23 cellular contexts compared by ENCODE assay signal in genomic region chr20:54466112-54466511, GRCh38. TPM values are rescaled to one million over a fixed set of nuclear protein-coding genes. Genes with fewer than 3 reads are reported as not detected.
DNase-seq lines count a peak whose midpoint lies in the region; ATAC-seq, FAIRE-seq and TF ChIP-seq lines count a peak whose summit lies in the region.
"Had no signal": no experiment of that assay in that cellular context is flagged by ENCODE, and none has a peak within 500 bp of the region (broad histone marks: within the 10 kb centered on the region; RNA-seq: fewer than 3 reads in every experiment).

No MANE protein-coding gene starts in this region.

- H3K4me3 Mint-ChIP-seq in neural progenitor cell = no peak overlapping the region
- H3K4me3 Mint-ChIP-seq in CD8-positive, alpha-beta T cell = no peak overlapping the region
- H3K4me3 Mint-ChIP-seq: CD4-positive, CD25-positive, alpha-beta regulatory T cell; CD8-positive, alpha-beta memory T cell; HFFc6 had no signal

- no peaks in the 10 kb centered on the region for H3K79me2 ChIP-seq in K562 (ENCODE audit: control insufficient read depth, insufficient read depth, low read length)
- H3K79me2 ChIP-seq in neural progenitor cell (ENCODE audit: low read depth) = no peaks in the 10 kb centered on the region

- H3K9me3 ChIP-seq in K562 (replicated peaks; ENCODE audit: control insufficient read depth, insufficient read depth, low read depth, low read length) = no peaks in the 10 kb centered on the region
- H3K9me3 ChIP-seq in neural progenitor cell (ENCODE audit: low read depth) = no peaks in the 10 kb centered on the region
- no peaks in the 10 kb centered on the region for H3K9me3 ChIP-seq in right atrium auricular region
- no peaks in the 10 kb centered on the region for H3K9me3 ChIP-seq in CD8-positive, alpha-beta T cell (ENCODE audit: low read length)
- H3K9me3 ChIP-seq: BLaER1, HAP-1 had no signal

- no TSS peak for BruUV-seq in K562 (replicated peaks; lab: Mats Ljungman, UMichigan)

- no peak for ATAC-seq in K562
- ATAC-seq in CD8-positive, alpha-beta T cell = no peak
- ATAC-seq: GM12878 had no signal

- H3K27me3 ChIP-seq in K562 (ENCODE audit: control insufficient read depth in 2 of 2, insufficient read depth in 2 of 2, low read length in 2 of 2) (no peaks in the 10 kb centered on the region), neural progenitor cell (no peaks in the 10 kb centered on the region), right atrium auricular region (no peaks in the 10 kb centered on the region)
- no peaks in the 10 kb centered on the region for H3K27me3 ChIP-seq in CD8-positive, alpha-beta T cell (ENCODE audit: insufficient read depth, low read length)
- H3K27me3 ChIP-seq: BLaER1 had no signal

- H3K9ac ChIP-seq in K562 (ENCODE audit: insufficient read depth in 1 of 2, low read depth in 2 of 2, low read length in 2 of 2) (no peak overlapping the region), neural progenitor cell (no peak overlapping the region)
- H3K9ac ChIP-seq: BLaER1, GM23248 had no signal

- POLR2A ChIA-PET in K562 (lab: Yijun Ruan, JAX) = no interaction called here
- POLR2A ChIA-PET in CD8-positive, alpha-beta T cell (lab: Charles Lee) = no interaction called here

- no peaks in the 10 kb centered on the region for H3K36me3 ChIP-seq in K562 (ENCODE audit: control insufficient read depth, insufficient read depth, low read length)
- no peaks in the 10 kb centered on the region for H3K36me3 ChIP-seq in neural progenitor cell
- no peaks in the 10 kb centered on the region for H3K36me3 ChIP-seq in right atrium auricular region
- no peaks in the 10 kb centered on the region for H3K36me3 ChIP-seq in CD8-positive, alpha-beta T cell (ENCODE audit: insufficient read depth, low read length)
- H3K36me3 ChIP-seq: BLaER1, HAP-1 had no signal

- TF ChIP-seq POLR2A in K562 (conservative IDR thresholded peaks at IDR 0.05) = no peak

- TF ChIP-seq EP300 in K562 (IDR thresholded peaks at IDR 0.05; ENCODE audit: low read length) = no peak

- CTCF ChIA-PET in K562 (lab: Yijun Ruan, JAX; ENCODE audit: low intra/inter-chr PET ratio) = no interaction called here
- CTCF ChIA-PET in CD8-positive, alpha-beta T cell (lab: Charles Lee) = no interaction called here

- intact Hi-C loops in K562 (cut with micrococcal nuclease) = no loop called here
- intact Hi-C loops in CD8-positive, alpha-beta T cell (cut with DNase I, micrococcal nuclease) = no loop called here

- WGBS in K562 (ENCODE audit: insufficient coverage, low coverage, missing lambda C conversion rate) = 0% methylated on average over 4 of the region's 4 CpGs

- peaks cover 5% of the 10 kb centered on the region for H3K4me1 Mint-ChIP-seq in neural progenitor cell
- no peaks in the 10 kb centered on the region for H3K4me1 Mint-ChIP-seq in CD8-positive, alpha-beta T cell (ENCODE audit: low read depth)
- H3K4me1 Mint-ChIP-seq: CD4-positive, CD25-positive, alpha-beta regulatory T cell; CD8-positive, alpha-beta memory T cell had no signal

- no peak overlapping the region for H2AFZ ChIP-seq in K562 (ENCODE audit: low read depth, low read length)
- peak overlapping the region; percentile 52 for H2AFZ ChIP-seq in neural progenitor cell (replicated peaks)
- H2AFZ ChIP-seq: GM23248 had no signal

- DNase-seq in HTR-8/SVneo (ENCODE audit: insufficient read length, low spot score) (no peak), K562 (ENCODE audit: extremely low read depth in 1 of 4, low spot score in 3 of 4) (no peak), neural progenitor cell (ENCODE audit: low spot score) (no peak), urothelium cell line (ENCODE audit: low spot score) (no peak), right atrium auricular region (ENCODE audit: low spot score) (no peak), SHP77 treated with DMSO at 0.1 percent for 48 hours (lab: John Stamatoyannopoulos, UW) (no peak)
- no peak for DNase-seq in CD8-positive, alpha-beta T cell
- DNase-seq: CD4-positive, CD25-positive, alpha-beta regulatory T cell; CD8-positive, alpha-beta memory T cell; DMS 273 treated with DMSO at 0.1 percent for 48 hours; DMS79; EL; GDM1; GM23248; HFFc6 had no signal

- TF ChIP-seq RAD21 in K562 (CRISPR knock-in tag; conservative IDR thresholded peaks at IDR 0.05 in 1 of 2, IDR thresholded peaks at IDR 0.05 in 1 of 2) = no peak

- in situ Hi-C loops in K562 (cut with MboI) = no loop called here

- FAIRE-seq in HTR-8/SVneo (lab: Jason Lieb, UNC) (peak; percentile 9), K562 (lab: Jason Lieb, UNC) (no peak), urothelium cell line (lab: Jason Lieb, UNC) (peak; percentile 66)
- FAIRE-seq: D721Med, GM12878, GM19239, H54 had no signal

- no peaks in the 10 kb centered on the region for H3K36me3 Mint-ChIP-seq in neural progenitor cell
- no peaks in the 10 kb centered on the region for H3K36me3 Mint-ChIP-seq in CD8-positive, alpha-beta T cell
- H3K36me3 Mint-ChIP-seq: CD4-positive, CD25-positive, alpha-beta regulatory T cell; CD8-positive, alpha-beta memory T cell had no signal

- TF ChIP-seq CTCF in K562 (IDR thresholded peaks at IDR 0.05 in 2 of 3, conservative IDR thresholded peaks at IDR 0.05 in 1 of 3; ENCODE audit: insufficient read depth in 2 of 3, low read depth in 1 of 3, low read length in 3 of 3) = no peak
- TF ChIP-seq CTCF in neural progenitor cell (IDR thresholded peaks at IDR 0.05) = no peak
- TF ChIP-seq CTCF in right atrium auricular region (IDR thresholded peaks at IDR 0.05) = no peak
- TF ChIP-seq CTCF in CD8-positive, alpha-beta T cell (IDR thresholded peaks at IDR 0.05) = no peak

- H4K20me1 ChIP-seq in K562 (replicated peaks; ENCODE audit: control insufficient read depth, insufficient read depth, low read length) (no peaks in the 10 kb centered on the region), neural progenitor cell (ENCODE audit: low read depth) (no peaks in the 10 kb centered on the region)
- H4K20me1 ChIP-seq: BLaER1 had no signal

- no peaks in the 10 kb centered on the region for H3K9me3 Mint-ChIP-seq in neural progenitor cell
- no peaks in the 10 kb centered on the region for H3K9me3 Mint-ChIP-seq in CD8-positive, alpha-beta T cell
- H3K9me3 Mint-ChIP-seq: CD8-positive, alpha-beta memory T cell; HFFc6 had no signal

- no peaks in the 10 kb centered on the region for H3F3A ChIP-seq in neural progenitor cell (ENCODE audit: low read depth)

- H3K9me1 ChIP-seq in K562 (ENCODE audit: control insufficient read depth, insufficient read depth, low read length) = no peaks in the 10 kb centered on the region

- H3K27me3 Mint-ChIP-seq in neural progenitor cell (ENCODE audit: insufficient read depth, low read depth) = peaks cover 5% of the 10 kb centered on the region
- H3K27me3 Mint-ChIP-seq in CD8-positive, alpha-beta T cell (ENCODE audit: low read depth) = no peaks in the 10 kb centered on the region
- H3K27me3 Mint-ChIP-seq: CD4-positive, CD25-positive, alpha-beta regulatory T cell; CD8-positive, alpha-beta memory T cell had no signal

- H3K4me1 ChIP-seq in K562 (replicated peaks in 1 of 2; ENCODE audit: control insufficient read depth in 2 of 2, insufficient read depth in 2 of 2, low read length in 2 of 2) (no peaks in the 10 kb centered on the region), neural progenitor cell (no peaks in the 10 kb centered on the region), right atrium auricular region (no peaks in the 10 kb centered on the region)
- no peaks in the 10 kb centered on the region for H3K4me1 ChIP-seq in CD8-positive, alpha-beta T cell (ENCODE audit: insufficient read depth, low read length)
- H3K4me1 ChIP-seq: BLaER1, HAP-1 had no signal

- no peak overlapping the region for H3K4me3 ChIP-seq in K562
- H3K4me3 ChIP-seq in neural progenitor cell = no peak overlapping the region
- no peak overlapping the region for H3K4me3 ChIP-seq in right atrium auricular region
- H3K4me3 ChIP-seq in CD8-positive, alpha-beta T cell (ENCODE audit: low read depth, low read length) = no peak overlapping the region
- H3K4me3 ChIP-seq: BLaER1, GM12878, GM23248, HAP-1 had no signal

- H3K27ac Mint-ChIP-seq in neural progenitor cell = no peak overlapping the region
- H3K27ac Mint-ChIP-seq in CD8-positive, alpha-beta T cell = no peak overlapping the region
- H3K27ac Mint-ChIP-seq: CD4-positive, CD25-positive, alpha-beta regulatory T cell; CD8-positive, alpha-beta memory T cell; HFFc6 had no signal

- no peak overlapping the region for H3K4me2 ChIP-seq in K562 (ENCODE audit: insufficient read depth, low read length)
- no peak overlapping the region for H3K4me2 ChIP-seq in neural progenitor cell
- H3K4me2 ChIP-seq: BLaER1 had no signal

- H3K27ac ChIP-seq in K562 (ENCODE audit: extremely low read depth, low read depth, low read length) = no peak overlapping the region
- no peak overlapping the region for H3K27ac ChIP-seq in neural progenitor cell
- no peak overlapping the region for H3K27ac ChIP-seq in right atrium auricular region
- no peak overlapping the region for H3K27ac ChIP-seq in CD8-positive, alpha-beta T cell (ENCODE audit: low read depth, low read length)
- H3K27ac ChIP-seq: BLaER1, C4-2B, GM23248 had no signal

TF ChIP-seq in K562, 482 proteins besides CTCF, POLR2A, EP300 and RAD21 (continues in another document):
- no peak for TF ChIP-seq ZNF696 (CRISPR knock-in tag; conservative IDR thresholded peaks at IDR 0.05)
- no peak for TF ChIP-seq ZNF146 (CRISPR knock-in tag; IDR thresholded peaks at IDR 0.05; ENCODE audit: unreplicated experiment)

RNA-seq across cellular contexts. Expression of gene DOK5, which starts 9.3 kb away (rescaled TPM):
- total RNA-seq in K562 (2011; cell fraction: chromatin; rRNA removed; ENCODE audit: low replicate concordance) = not detected in 2 replicates
- not detected in 2 replicates for total RNA-seq in K562 (2011; cell fraction: nucleolus; rRNA removed)
- not detected in 2 replicates for total RNA-seq in K562 (2011; cell fraction: nucleoplasm; rRNA removed)
- not detected in 2 replicates for total RNA-seq in K562 (2014; rRNA removed)
- not detected in 2 replicates for total RNA-seq in K562 (2014; rRNA removed; fragmentation: Illumina TruSeq; extraction: Trizol)
- not detected in 2 replicates for total RNA-seq in K562 (2015; rRNA removed; fragmentation: Illumina TruSeq; extraction: Trizol)
- 0.11 TPM in 1 of 2 replicates, not detected in the other for total RNA-seq in K562 (2021)
- not detected in 2 replicates for polyA plus RNA-seq in K562 (2011; rRNA removed)
- polyA plus RNA-seq in K562 (2011; cell fraction: cytosol; rRNA removed) = not detected in 2 replicates
- polyA plus RNA-seq in K562 (2011; cell fraction: nucleus; rRNA removed) = not detected in 2 replicates
- polyA plus RNA-seq in K562 (2012) = not detected in 2 replicates
- polyA plus RNA-seq in K562 (2014; fragmentation: Illumina TruSeq; extraction: Trizol) = not detected in 2 replicates
- not detected for polyA plus RNA-seq in K562 (2014; fragmentation: Nextera tagmentation; extraction: Ambion mirVana)
- polyA plus RNA-seq in K562 (2014; rRNA removed) = not detected in 2 replicates
- not detected in 2 replicates for polyA minus RNA-seq in K562 (2011; rRNA and poly(A)+ RNA removed)
- polyA minus RNA-seq in K562 (2011; cell fraction: cytosol; rRNA and poly(A)+ RNA removed) = not detected in 2 replicates
- not detected in 2 replicates for polyA minus RNA-seq in K562 (2011; cell fraction: nucleus; rRNA and poly(A)+ RNA removed)
- 3.0 and 3.1 TPM in 2 replicates for total RNA-seq in neural progenitor cell (ENCODE audit: low replicate concordance)
- 10 to 100 TPM; 11.6 to 16.9 TPM for total RNA-seq in right atrium auricular region
- total RNA-seq in CD8-positive, alpha-beta T cell = not detected
- total RNA-seq: A172; CD4-positive, CD25-positive, alpha-beta regulatory T cell; GM12878 had no signal
- polyA plus RNA-seq: CD8-positive, alpha-beta memory T cell had no signal
